ENCODE assay signal across 8 cellular contexts in the genomic region with DNA sequence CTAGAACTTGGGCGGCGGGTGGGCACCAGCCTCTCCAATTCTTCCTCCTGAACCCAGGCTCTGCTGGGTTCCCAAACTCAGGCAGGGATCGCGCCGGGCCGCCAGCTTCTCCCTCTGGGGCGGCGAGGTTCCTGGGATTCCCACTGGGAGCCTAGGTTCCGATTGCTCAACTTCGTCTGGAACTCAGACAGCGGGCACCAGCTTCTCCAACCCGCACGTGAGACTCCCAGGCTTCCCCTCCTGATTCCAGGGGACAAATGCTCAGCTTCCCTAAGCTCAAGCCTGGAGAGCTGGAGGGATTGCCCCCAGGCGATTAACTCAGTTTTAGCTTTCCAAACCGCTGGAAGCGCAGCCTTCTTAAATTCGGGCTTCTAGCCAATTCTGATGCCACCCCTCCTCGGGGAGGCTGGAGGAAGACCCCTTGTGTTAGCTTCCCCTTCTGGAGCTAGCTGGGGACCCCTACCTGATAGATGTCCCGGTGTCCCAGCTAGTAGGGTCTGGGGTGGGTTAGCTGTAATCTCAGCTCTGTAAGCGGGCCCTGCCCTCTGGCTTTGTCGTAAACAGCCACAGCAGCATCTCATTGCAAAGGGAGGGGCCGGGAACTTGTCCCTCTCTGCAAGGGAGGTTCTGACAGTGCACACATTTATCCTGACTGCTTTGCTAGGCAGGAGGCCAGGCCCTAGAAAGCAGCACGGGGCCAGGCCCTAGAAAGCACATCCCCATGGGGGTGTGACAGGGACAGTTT. TPM values are rescaled to one million over a fixed set of nuclear protein-coding genes. Genes with fewer than 3 reads are reported as not detected.
DNase-seq lines count a peak whose midpoint lies in the region; ATAC-seq, FAIRE-seq and TF ChIP-seq lines count a peak whose summit lies in the region.

No MANE protein-coding gene starts in this region.

- peaks cover 34 to 45% of the 10 kb centered on the region in 2 donors for H3K36me3 Mint-ChIP-seq in CD14-positive monocyte

- no peak for FAIRE-seq in D721Med (lab: Jason Lieb, UNC)

- H3K36me3 ChIP-seq in brain microvascular endothelial cell (replicated peaks) = peaks cover 8% of the 10 kb centered on the region
- peaks cover 48% of the 10 kb centered on the region for H3K36me3 ChIP-seq in mesodermal cell (ENCODE audit: control insufficient read depth, insufficient read depth, low read length)

- H3K27me3 ChIP-seq in HL-60 (ENCODE audit: insufficient read depth, poor library complexity, severe bottlenecking) (no peaks in the 10 kb centered on the region), brain microvascular endothelial cell (replicated peaks) (no peaks in the 10 kb centered on the region)

- TF ChIP-seq CTCF in CD14-positive monocyte (IDR thresholded peaks at IDR 0.05) (no peak), HL-60 (IDR thresholded peaks at IDR 0.05; ENCODE audit: insufficient read depth, low read length) (no peak), brain microvascular endothelial cell (IDR thresholded peaks at IDR 0.05; ENCODE audit: low read depth, low read length, missing control alignments) (no peak), D721Med (IDR thresholded peaks at IDR 0.05; ENCODE audit: insufficient read depth, missing control alignments) (no peak)

- peak overlapping the region; percentile 85 to 88 for H3K4me3 Mint-ChIP-seq in CD14-positive monocyte

- H3K4me3 ChIP-seq in HL-60 (replicated peaks; ENCODE audit: insufficient read depth, low read length) (peak overlapping the region; percentile 65), brain microvascular endothelial cell (ENCODE audit: low read depth, low read length) (peak overlapping the region; percentile 72), mesodermal cell (ENCODE audit: extremely low read depth, insufficient read depth, low read length, poor library complexity, severe bottlenecking) (peak overlapping the region; percentile 89)

- DNase-seq in CD14-positive monocyte (ENCODE audit: low spot score) = no peak
- DNase-seq in HL-60 (ENCODE audit: low read depth in 1 of 2, low spot score in 1 of 2) = peak in 1 of 2 experiments; percentile 43
- no peak for DNase-seq in brain microvascular endothelial cell
- DNase-seq in D721Med (ENCODE audit: insufficient read length, low spot score) = no peak
- no peak for DNase-seq in stimulated activated CD4-positive, alpha-beta T cell treated with anti-CD3 and anti-CD28 coated beads, Interleukin-4, amount 100 ng/mL, for 24 hours
- DNase-seq in activated CD4-positive, alpha-beta T cell treated with anti-CD3 and anti-CD28 coated beads, Interleukin-2, amount 50 U/mL, for 48 hours = no peak

- WGBS in mesodermal cell (ENCODE audit: insufficient coverage in 2 of 2), 2 experiments = 10 to 16% methylated on average over 22 of the region's 23 CpGs

- H3K4me1 ChIP-seq in mesodermal cell (ENCODE audit: control insufficient read depth, insufficient read depth, low read length, poor library complexity, severe bottlenecking) = peaks cover 9% of the 10 kb centered on the region

- H3K27ac ChIP-seq in HL-60 (replicated peaks) (no peak overlapping the region), brain microvascular endothelial cell (peak overlapping the region; percentile 1), mesodermal cell (ENCODE audit: low read depth, low read length, severe bottlenecking) (no peak overlapping the region)

- peaks cover 34% of the 10 kb centered on the region for H3K4me1 Mint-ChIP-seq in CD14-positive monocyte

- in situ Hi-C loops in brain microvascular endothelial cell (cut with HindIII; ENCODE audit: low pct_ligation_motif_present, low sequenced_read_pairs) = no loop called here

- intact Hi-C loops in CD14-positive monocyte (cut with micrococcal nuclease) = loop anchor here in 1 of 2 donors (1.0 to 2.0 kb wide), 2 partner anchors 11 to 50 kb away; no protein-coding TSS in a partner anchor

- peaks cover 0 to 6% (median 1%) of the 10 kb centered on the region in 3 donors for H3K27me3 Mint-ChIP-seq in CD14-positive monocyte (ENCODE audit: low read depth in 3 of 3)

- ATAC-seq in HG02981 (IDR thresholded peaks at IDR 0.05; ENCODE audit: unreplicated experiment) = no peak

- peaks cover 0 to 5% (median 3%) of the 10 kb centered on the region in 7 donors for H3K9me3 Mint-ChIP-seq in CD14-positive monocyte

- H3K27ac Mint-ChIP-seq in CD14-positive monocyte = peak overlapping the region; percentile 28 to 90 (median 76)

- no peaks in the 10 kb centered on the region for H3K9me3 ChIP-seq in mesodermal cell (ENCODE audit: control insufficient read depth, low read length)

RNA-seq across cellular contexts. Expression of gene MCOLN1, which starts 0.7 kb away (rescaled TPM):
- 10 to 100 TPM; 32.8 to 34.3 TPM for polyA plus RNA-seq in CD14-positive monocyte
- 15.1 TPM for polyA plus RNA-seq in mesodermal cell (2013, experiment 1 of 2)
- polyA plus RNA-seq in mesodermal cell (2013, experiment 2 of 2) = 12.6 TPM

RNA-seq across cellular contexts. Expression of gene ZNF358, which starts 7.2 kb away (rescaled TPM):
- 1 to 10 TPM in 1 of 2 donors, under 1 TPM in 1; 0.41 to 1.0 TPM for polyA plus RNA-seq in CD14-positive monocyte
- polyA plus RNA-seq in mesodermal cell (2013, experiment 1 of 2) = 57.0 TPM
- polyA plus RNA-seq in mesodermal cell (2013, experiment 2 of 2) = 47.8 TPM

RNA-seq across cellular contexts. Expression of gene PNPLA6, which starts 12.4 kb away (rescaled TPM):
- polyA plus RNA-seq in CD14-positive monocyte = 10 to 100 TPM; 11.2 to 14.4 TPM
- polyA plus RNA-seq in mesodermal cell (2013, experiment 1 of 2) = 96.5 TPM
- 73.4 TPM for polyA plus RNA-seq in mesodermal cell (2013, experiment 2 of 2)

RNA-seq across cellular contexts. Expression of gene PEX11G, which starts 34.3 kb away (rescaled TPM):
- 1 to 10 TPM; 1.4 to 3.0 TPM for polyA plus RNA-seq in CD14-positive monocyte
- 1.1 TPM for polyA plus RNA-seq in mesodermal cell (2013, experiment 1 of 2)
- polyA plus RNA-seq in mesodermal cell (2013, experiment 2 of 2) = 1.4 TPM
